In genomic region chr9:95057121-95057520, GRCh38 we compare ENCODE assay signal across 10 cellular contexts.
DNase-seq lines count a peak whose midpoint lies in the region; ATAC-seq and TF ChIP-seq lines count a peak whose summit lies in the region.
"Had no signal": no experiment of that assay in that cellular context is flagged by ENCODE, and none has a peak within 500 bp of the region (broad histone marks: within the 10 kb centered on the region; RNA-seq: fewer than 3 reads in every experiment).

No MANE protein-coding gene starts in this region.

- H4K5ac ChIP-seq in H9 (ENCODE audit: insufficient read length, low read depth, low read length), result no peak overlapping the region

- H2AFZ ChIP-seq in PC-3 (ENCODE audit: low read length), result no peak overlapping the region
- no peak overlapping the region for H2AFZ ChIP-seq in parathyroid adenoma
- H2AFZ ChIP-seq in H9 (ENCODE audit: low read length), result no peak overlapping the region

- H3K36me3 ChIP-seq in PC-3 (ENCODE audit: low read depth, low read length) (peaks cover 5% of the 10 kb centered on the region; the same call in 1 of the 2 replicates), esophagus squamous epithelium (peaks cover 0 to 36% (median 0%) of the 10 kb centered on the region in 3 donors), parathyroid adenoma (ENCODE audit: control insufficient read depth, insufficient read depth, low read length) (no peaks in the 10 kb centered on the region)

- intact Hi-C loops in PC-3 (cut with micrococcal nuclease) (no loop called here), esophagus squamous epithelium (cut with DNase I) (no loop called here)

- H3K27me3 ChIP-seq in PC-3 (ENCODE audit: low read length) (no peaks in the 10 kb centered on the region), esophagus squamous epithelium (no peaks in the 10 kb centered on the region), parathyroid adenoma (ENCODE audit: control insufficient read depth, insufficient read depth, low read length) (no peaks in the 10 kb centered on the region), H9 (ENCODE audit: insufficient read depth, low read length) (no peaks in the 10 kb centered on the region)
- H3K27me3 ChIP-seq: thyroid gland had no signal

- H2BK120ac ChIP-seq in H9 (ENCODE audit: low read depth, low read length, poor library complexity, severe bottlenecking), result no peak overlapping the region

- H3K9ac ChIP-seq in PC-3 (ENCODE audit: low read length), result no peak overlapping the region
- no peak overlapping the region for H3K9ac ChIP-seq in parathyroid adenoma
- no peak overlapping the region for H3K9ac ChIP-seq in H9 (ENCODE audit: extremely low read depth, insufficient read length, low read length)

- no peaks in the 10 kb centered on the region for H3K27me3 Mint-ChIP-seq in H9 (ENCODE audit: low read depth)

- no peak overlapping the region for H3K23ac ChIP-seq in H9 (ENCODE audit: insufficient read length, low read depth, low read length)

- H3K56ac ChIP-seq in H9 (ENCODE audit: insufficient read length, low read depth, low read length), result no peak overlapping the region

- H3K27ac ChIP-seq in PC-3 (ENCODE audit: low read length) (0 out of 2 replicates have a peak overlapping the region, but pooled peaks have one; percentile 8), esophagus squamous epithelium (peak overlapping the region; percentile 85 to 97 (median 94)), parathyroid adenoma (peak overlapping the region; percentile 91), H9 (ENCODE audit: insufficient read length, low read depth, low read length) (no peak overlapping the region)

- H3K14ac ChIP-seq in H9 (ENCODE audit: insufficient read depth, low read length), result no peak overlapping the region

- POLR2A ChIA-PET in PC-3 (lab: Charles Lee; ENCODE audit: unreplicated experiment), result no interaction called here

- H2BK15ac ChIP-seq in H9 (ENCODE audit: low read depth, low read length), result no peak overlapping the region

- no peak overlapping the region for H3K4me3 ChIP-seq in PC-3 (ENCODE audit: low read length)
- peak overlapping the region; percentile 10 to 80 (median 58) for H3K4me3 ChIP-seq in esophagus squamous epithelium
- H3K4me3 ChIP-seq in parathyroid adenoma (ENCODE audit: low read depth, low read length), result peak overlapping the region; percentile 99
- H3K4me3 ChIP-seq: thyroid gland had no signal

- H4K91ac ChIP-seq in H9 (ENCODE audit: insufficient read length, low read depth, low read length), result no peak overlapping the region

- no peak overlapping the region for H2BK12ac ChIP-seq in H9 (ENCODE audit: insufficient read length, low read depth, low read length)

- no peak overlapping the region for H2BK20ac ChIP-seq in H9 (ENCODE audit: low read depth, low read length, poor library complexity, severe bottlenecking)

- peaks cover 0 to 2% (median 0%) of the 10 kb centered on the region in 3 experiments; a peak in 1 of 7 replicates for H3K36me3 Mint-ChIP-seq in H9 (ENCODE audit: insufficient read depth in 1 of 3, low read depth in 3 of 3)
- H3K36me3 Mint-ChIP-seq: activated naive CD4-positive, alpha-beta T cell treated with anti-CD3 and anti-CD28 coated beads, Interleukin-2, amount 50 U/mL, for 72 hours had no signal

- H3K4me1 ChIP-seq in PC-3 (ENCODE audit: insufficient read depth, low read length), result peaks cover 19% of the 10 kb centered on the region
- peaks cover 46 to 100% (median 79%) of the 10 kb centered on the region in 3 donors for H3K4me1 ChIP-seq in esophagus squamous epithelium
- H3K4me1 ChIP-seq in parathyroid adenoma, result peaks cover 24% of the 10 kb centered on the region
- H3K4me1 ChIP-seq in H9 (ENCODE audit: insufficient read depth, low read length), result peaks cover 2% of the 10 kb centered on the region; the same call in 1 of the 2 replicates

- no peak overlapping the region for H4K8ac ChIP-seq in H9 (replicated peaks; ENCODE audit: insufficient read length, low read depth, low read length)

- no peaks in the 10 kb centered on the region for H3K23me2 ChIP-seq in H9 (ENCODE audit: insufficient read length, low read depth, low read length, poor library complexity, severe bottlenecking)

- no peak for ATAC-seq in PC-3
- ATAC-seq in HG02798 (IDR thresholded peaks at IDR 0.05; ENCODE audit: poor library complexity, unreplicated experiment), result no peak
- ATAC-seq: activated naive CD4-positive, alpha-beta T cell treated with anti-CD3 and anti-CD28 coated beads, Interleukin-2, amount 50 U/mL, for 72 hours had no signal

- no peak overlapping the region for H3K18ac ChIP-seq in H9 (ENCODE audit: insufficient read length, low read depth, low read length)

- no peak for TF ChIP-seq POLR2A in esophagus squamous epithelium (IDR thresholded peaks at IDR 0.05)

- no peaks in the 10 kb centered on the region for H3K9me2 ChIP-seq in PC-3 (replicated peaks; ENCODE audit: low read length)

- H3K9me3 Mint-ChIP-seq in H9, result no peaks in the 10 kb centered on the region
- H3K9me3 Mint-ChIP-seq: activated naive CD4-positive, alpha-beta T cell treated with anti-CD3 and anti-CD28 coated beads, Interleukin-2, amount 50 U/mL, for 72 hours had no signal

- no peaks in the 10 kb centered on the region for H3K79me1 ChIP-seq in H9 (ENCODE audit: insufficient read depth, low read depth, low read length, poor library complexity, severe bottlenecking)

- CTCF ChIA-PET in PC-3 (lab: Charles Lee), result interaction anchor here (0.6 kb wide), 1 partner anchor 274 kb away, joined by 3 read pairs; no protein-coding TSS in a partner anchor

- H3K4me2 ChIP-seq in PC-3 (ENCODE audit: low read length) (peak overlapping the region; percentile 34; the same call in 1 of the 2 replicates), parathyroid adenoma (ENCODE audit: low read length) (peak overlapping the region; percentile 95), H9 (ENCODE audit: insufficient read depth, insufficient read length, low read length) (no peak overlapping the region)

- H3K4me1 Mint-ChIP-seq in H9, result peaks cover 15 to 38% of the 10 kb centered on the region in 2 experiments

- BruUV-seq in PC-3 (replicated peaks; lab: Mats Ljungman, UMichigan), result no TSS peak

- DNase-seq in COR-L47 (lab: John Stamatoyannopoulos, UW) (peak; percentile 10), PC-3 (no peak), esophagus squamous epithelium (lab: John Stamatoyannopoulos, UW) (no peak), hippocampal formation (lab: John Stamatoyannopoulos, UW) (no peak), H9 (no peak)
- DNase-seq in activated T-cell treated with anti-CD3 and anti-CD28 coated beads, Interleukin-2, amount 50 U/mL, for 48 hours, result no peak
- DNase-seq: thyroid gland had no signal

- H3K27ac Mint-ChIP-seq in H9, result no peak overlapping the region

- H2BK5ac ChIP-seq in H9 (ENCODE audit: insufficient read length, low read length), result no peak overlapping the region

- H3F3A ChIP-seq in PC-3 (ENCODE audit: low read length, unreplicated experiment), result no peaks in the 10 kb centered on the region

- H3K4ac ChIP-seq in H9 (ENCODE audit: low read depth, low read length), result no peak overlapping the region

- H4K20me1 ChIP-seq in PC-3 (ENCODE audit: low read length), result no peaks in the 10 kb centered on the region
- no peaks in the 10 kb centered on the region for H4K20me1 ChIP-seq in H9 (ENCODE audit: control insufficient read depth, insufficient read depth, insufficient read length)

- H3K79me2 ChIP-seq in PC-3 (ENCODE audit: low read length) (peaks cover 79% of the 10 kb centered on the region), parathyroid adenoma (peaks cover 67% of the 10 kb centered on the region), H9 (ENCODE audit: insufficient read depth, low read length) (no peaks in the 10 kb centered on the region)

- no peak overlapping the region for H2AK5ac ChIP-seq in H9 (ENCODE audit: insufficient read length, low read length)

- H3T11ph ChIP-seq in H9 (ENCODE audit: low read length), result no peak overlapping the region

- no peaks in the 10 kb centered on the region for H3K9me3 ChIP-seq in PC-3 (ENCODE audit: low read length)
- no peaks in the 10 kb centered on the region for H3K9me3 ChIP-seq in esophagus squamous epithelium
- no peaks in the 10 kb centered on the region for H3K9me3 ChIP-seq in parathyroid adenoma (ENCODE audit: control insufficient read depth, low read length)
- no peaks in the 10 kb centered on the region for H3K9me3 ChIP-seq in H9 (ENCODE audit: control insufficient read depth, low read depth, low read length)
- H3K9me3 ChIP-seq: thyroid gland had no signal

- TF ChIP-seq CTCF in PC-3 (conservative IDR thresholded peaks at IDR 0.05; ENCODE audit: low read depth, low read length), result no peak
- no peak for TF ChIP-seq CTCF in esophagus squamous epithelium (IDR thresholded peaks at IDR 0.05)
- TF ChIP-seq CTCF in parathyroid adenoma (IDR thresholded peaks at IDR 0.05), result no peak
- no peak for TF ChIP-seq CTCF in H9 (conservative IDR thresholded peaks at IDR 0.05)

- H3K4me3 Mint-ChIP-seq in H9, result no peak overlapping the region

- 19 to 37% methylated on average over 10 of the region's 10 CpGs for WGBS in esophagus squamous epithelium, 2 donors
- no CpG with 5 or more reads among the region's 10 CpGs for WGBS in H9 (ENCODE audit: extremely low coverage, insufficient read length, low lambda C conversion rate)
